ENCODE assay signal across 10 cellular contexts in genomic region chr14:91258021-91258618, GRCh38. TPM values are rescaled to one million over a fixed set of nuclear protein-coding genes. Genes with fewer than 3 reads are reported as not detected.
DNase-seq lines count a peak whose midpoint lies in the region; ATAC-seq, FAIRE-seq and TF ChIP-seq lines count a peak whose summit lies in the region.
"Had no signal": no experiment of that assay in that cellular context is flagged by ENCODE, and none has a peak within 500 bp of the region (broad histone marks: within the 10 kb centered on the region; RNA-seq: fewer than 3 reads in every experiment).

No MANE protein-coding gene starts in this region.

- H3K79me2 ChIP-seq in astrocyte (ENCODE audit: insufficient read depth, low read length), result no peaks in the 10 kb centered on the region

- peaks cover 3% of the 10 kb centered on the region for H3K36me3 Mint-ChIP-seq in activated CD4-positive, alpha-beta T cell treated with anti-CD3 and anti-CD28 coated beads, Interleukin-2, amount 10 ng/mL, durations not matched to agents 24 days and 14 days (ENCODE audit: low read depth)
- no peaks in the 10 kb centered on the region for H3K36me3 Mint-ChIP-seq in astrocyte (ENCODE audit: low read depth, unreplicated experiment)

- H3K27me3 ChIP-seq in astrocyte (ENCODE audit: insufficient read depth, low read length) (peaks cover 13% of the 10 kb centered on the region), BE2C (no peaks in the 10 kb centered on the region)

- H3K36me3 ChIP-seq in astrocyte (ENCODE audit: insufficient read depth, low read length) (no peaks in the 10 kb centered on the region), BE2C (no peaks in the 10 kb centered on the region)

- no peaks in the 10 kb centered on the region for H3K9me3 Mint-ChIP-seq in activated CD4-positive, alpha-beta T cell treated with anti-CD3 and anti-CD28 coated beads, Interleukin-2, amount 10 ng/mL, durations not matched to agents 24 days and 14 days
- H3K9me3 Mint-ChIP-seq in astrocyte (ENCODE audit: unreplicated experiment), result peaks cover 5% of the 10 kb centered on the region

- intact Hi-C loops in activated CD4-positive, alpha-beta T cell treated with anti-CD3 and anti-CD28 coated beads, Interleukin-2, amount 10 ng/mL, durations not matched to agents 24 days and 14 days (cut with micrococcal nuclease), result no loop called here

- H3K4me3 ChIP-seq in astrocyte (ENCODE audit: insufficient read depth, low read depth, low read length) (no peak overlapping the region), BE2C (ENCODE audit: low read depth, low read length) (no peak overlapping the region)

- H3K4me2 ChIP-seq in astrocyte (ENCODE audit: low read length), result no peak overlapping the region

- no peak overlapping the region for H3K27ac ChIP-seq in astrocyte (ENCODE audit: low read depth, low read length)

- H3K4me1 Mint-ChIP-seq in activated CD4-positive, alpha-beta T cell treated with anti-CD3 and anti-CD28 coated beads, Interleukin-2, amount 10 ng/mL, durations not matched to agents 24 days and 14 days, result peaks cover 53% of the 10 kb centered on the region
- H3K4me1 Mint-ChIP-seq in astrocyte (ENCODE audit: low read depth, unreplicated experiment), result peaks cover 16% of the 10 kb centered on the region

- no peak overlapping the region for H3K4me3 Mint-ChIP-seq in activated CD4-positive, alpha-beta T cell treated with anti-CD3 and anti-CD28 coated beads, Interleukin-2, amount 10 ng/mL, durations not matched to agents 24 days and 14 days
- H3K4me3 Mint-ChIP-seq in astrocyte (ENCODE audit: unreplicated experiment), result no peak overlapping the region
- H3K4me3 Mint-ChIP-seq: H9 had no signal

- DNase-seq in activated CD4-positive, alpha-beta T cell treated with anti-CD3 and anti-CD28 coated beads, Interleukin-2, amount 10 ng/mL, durations not matched to agents 24 days and 14 days, result no peak
- no peak for DNase-seq in activated CD4-positive, alpha-beta T cell treated with anti-CD3 and anti-CD28 coated beads, Interleukin-2, amount 50 U/mL, for 1 hour
- DNase-seq in astrocyte (ENCODE audit: low read depth), result peak; percentile 85
- DNase-seq in iris pigment epithelial cell (ENCODE audit: low read depth), result peak; percentile 48
- peak; percentile 73 for DNase-seq in stromal cell of bone marrow (ENCODE audit: low read depth)
- DNase-seq in BE2C, result no peak
- no peak for DNase-seq in NCI-H2081 (lab: John Stamatoyannopoulos, UW)
- DNase-seq: H9 had no signal

- H2AFZ ChIP-seq in astrocyte (ENCODE audit: low read depth, low read length), result no peak overlapping the region

- H3K4me1 ChIP-seq in astrocyte (ENCODE audit: insufficient read depth, low read length) (no peaks in the 10 kb centered on the region), BE2C (peaks cover 28% of the 10 kb centered on the region)

- H3K9ac ChIP-seq in astrocyte (ENCODE audit: low read length), result no peak overlapping the region

- peak overlapping the region; percentile 46 for H3K27ac Mint-ChIP-seq in activated CD4-positive, alpha-beta T cell treated with anti-CD3 and anti-CD28 coated beads, Interleukin-2, amount 10 ng/mL, durations not matched to agents 24 days and 14 days
- H3K27ac Mint-ChIP-seq in astrocyte (ENCODE audit: unreplicated experiment), result peak overlapping the region; percentile 0

- no peaks in the 10 kb centered on the region for H3K27me3 Mint-ChIP-seq in activated CD4-positive, alpha-beta T cell treated with anti-CD3 and anti-CD28 coated beads, Interleukin-2, amount 10 ng/mL, durations not matched to agents 24 days and 14 days
- peaks cover 12% of the 10 kb centered on the region for H3K27me3 Mint-ChIP-seq in astrocyte (ENCODE audit: low read depth, unreplicated experiment)

- no peak for FAIRE-seq in astrocyte (lab: Jason Lieb, UNC)
- FAIRE-seq: endometrium had no signal

- H3K9me3 ChIP-seq in astrocyte (ENCODE audit: insufficient read depth, low read depth, low read length) (no peaks in the 10 kb centered on the region), BE2C (no peaks in the 10 kb centered on the region)

- H4K20me1 ChIP-seq in astrocyte (ENCODE audit: insufficient read depth, low read length), result no peaks in the 10 kb centered on the region

- no peak for TF ChIP-seq CTCF in astrocyte (IDR thresholded peaks at IDR 0.05; ENCODE audit: insufficient read depth, low read depth, low read length)
- TF ChIP-seq CTCF in BE2C (IDR thresholded peaks at IDR 0.05; ENCODE audit: low read depth, low read length), result no peak

- ATAC-seq in GM21528 (IDR thresholded peaks at IDR 0.05; ENCODE audit: low FRiP score, unreplicated experiment), result no peak

RNA-seq across cellular contexts. Expression of gene GPR68, which starts 13.6 kb away (rescaled TPM):
- total RNA-seq in activated CD4-positive, alpha-beta T cell treated with anti-CD3 and anti-CD28 coated beads, Interleukin-2, amount 10 ng/mL, durations not matched to agents 24 days and 14 days, result 4.6 and 4.9 TPM in 2 replicates
- total RNA-seq in astrocyte, result 0.38 and 0.50 TPM in 2 replicates
- 25.8 TPM for polyA plus RNA-seq in BE2C (2012; ENCODE audit: insufficient read depth, insufficient read length, low read depth)

Comparison
In these comparisons a context has a peak if more than half of its experiments do, and no peak if none do; other contexts are left out.
1. DNase-seq: peak in astrocyte (single experiment), iris pigment epithelial cell (single experiment) and stromal cell of bone marrow (single experiment); none in activated CD4-positive, alpha-beta T cell treated with anti-CD3 and anti-CD28 coated beads, Interleukin-2, amount 10 ng/mL, durations not matched to agents 24 days and 14 days (single experiment), activated CD4-positive, alpha-beta T cell treated with anti-CD3 and anti-CD28 coated beads, Interleukin-2, amount 50 U/mL, for 1 hour (single experiment), BE2C (single experiment) and NCI-H2081 (0 of 2).